Comparison of ENCODE assay signal across 16 cellular contexts in the genomic region with DNA sequence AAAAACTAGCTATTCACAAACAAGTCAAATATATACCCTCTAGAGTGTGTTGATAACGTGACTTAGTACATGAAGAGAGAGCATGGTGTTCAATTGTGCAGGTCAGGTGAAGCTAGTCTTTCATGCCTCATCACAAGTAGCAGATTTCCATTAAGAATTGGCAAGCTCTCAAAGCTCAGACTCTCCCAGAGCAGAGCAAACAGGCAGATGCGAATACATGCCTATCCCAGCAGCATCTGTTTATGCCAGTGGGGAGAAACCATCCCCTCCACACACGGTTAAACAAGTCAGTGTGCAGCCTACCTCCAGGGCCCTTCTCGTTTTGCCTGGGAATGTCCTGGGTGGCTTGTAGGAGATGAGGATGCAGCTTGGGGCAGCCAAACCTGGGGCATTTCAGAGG.
A peak's percentile ranks its signal among the peaks of the same experiment; 100 is the strongest.
DNase-seq lines count a peak whose midpoint lies in the region; ATAC-seq and TF ChIP-seq lines count a peak whose summit lies in the region.
"Had no signal": no experiment of that assay in that cellular context is flagged by ENCODE, and none has a peak within 500 bp of the region (broad histone marks: within the 10 kb centered on the region; RNA-seq: fewer than 3 reads in every experiment).

No MANE protein-coding gene starts in this region.

- intact Hi-C loops in CD14-positive monocyte (cut with micrococcal nuclease) = no loop called here

- H3K27me3 Mint-ChIP-seq in CD14-positive monocyte (ENCODE audit: low read depth in 3 of 3) = peaks cover 0 to 2% (median 0%) of the 10 kb centered on the region in 3 donors
- H3K27me3 Mint-ChIP-seq: activated CD4-positive, alpha-beta T cell treated with anti-CD3 and anti-CD28 coated beads for 36 hours; activated CD8-positive, alpha-beta memory T cell treated with anti-CD3 and anti-CD28 coated beads, Interleukin-2, amount 10 ng/mL, durations not matched to agents 7 days and 5 days; activated T-helper 17 cell treated with anti-CD3 and anti-CD28 coated beads, Interleukin-2, amount 50 U/mL, for 72 hours; CD4-positive, CD25-positive, alpha-beta regulatory T cell had no signal

- H3K4me3 Mint-ChIP-seq in CD14-positive monocyte = no peak overlapping the region
- H3K4me3 Mint-ChIP-seq: activated CD4-positive, alpha-beta T cell treated with anti-CD3 and anti-CD28 coated beads for 36 hours; activated CD8-positive, alpha-beta memory T cell treated with anti-CD3 and anti-CD28 coated beads, Interleukin-2, amount 10 ng/mL, durations not matched to agents 7 days and 5 days; activated T-helper 17 cell treated with anti-CD3 and anti-CD28 coated beads, Interleukin-2, amount 50 U/mL, for 72 hours; brain; CD4-positive, CD25-positive, alpha-beta regulatory T cell had no signal

- DNase-seq in DMS79 (lab: John Stamatoyannopoulos, UW) (peak; percentile 90), NCI-H187 (lab: John Stamatoyannopoulos, UW) (peak; percentile 30 to 58), NCI-H345 treated with DMSO at 0.1 percent for 48 hours (lab: John Stamatoyannopoulos, UW; ENCODE audit: unreplicated experiment) (peak; percentile 95), GM13976 (ENCODE audit: low spot score) (no peak), CD14-positive monocyte (ENCODE audit: low spot score) (no peak), HPDE6-E6E7 (ENCODE audit: extremely low spot score) (no peak)
- DNase-seq: activated CD4-positive, alpha-beta T cell treated with anti-CD3 and anti-CD28 coated beads for 36 hours; activated CD8-positive, alpha-beta memory T cell treated with anti-CD3 and anti-CD28 coated beads, Interleukin-2, amount 10 ng/mL, durations not matched to agents 7 days and 5 days; CD4-positive, CD25-positive, alpha-beta regulatory T cell; EL; left ventricle myocardium superior had no signal

- in situ Hi-C loops in GM13976 (cut with MboI; ENCODE audit: low sequenced_read_pairs, unreplicated experiment) = no loop called here

- peaks cover 0 to 2% (median 0%) of the 10 kb centered on the region in 7 donors for H3K9me3 Mint-ChIP-seq in CD14-positive monocyte
- H3K9me3 Mint-ChIP-seq: activated T-helper 17 cell treated with anti-CD3 and anti-CD28 coated beads, Interleukin-2, amount 50 U/mL, for 72 hours had no signal

- H3K4me1 Mint-ChIP-seq in CD14-positive monocyte = no peaks in the 10 kb centered on the region
- H3K4me1 Mint-ChIP-seq: activated CD4-positive, alpha-beta T cell treated with anti-CD3 and anti-CD28 coated beads for 36 hours; activated CD8-positive, alpha-beta memory T cell treated with anti-CD3 and anti-CD28 coated beads, Interleukin-2, amount 10 ng/mL, durations not matched to agents 7 days and 5 days; activated T-helper 17 cell treated with anti-CD3 and anti-CD28 coated beads, Interleukin-2, amount 50 U/mL, for 72 hours; brain; CD4-positive, CD25-positive, alpha-beta regulatory T cell had no signal

- H3K36me3 Mint-ChIP-seq in CD14-positive monocyte = no peaks in the 10 kb centered on the region
- H3K36me3 Mint-ChIP-seq: activated CD8-positive, alpha-beta memory T cell treated with anti-CD3 and anti-CD28 coated beads, Interleukin-2, amount 10 ng/mL, durations not matched to agents 7 days and 5 days; brain; CD4-positive, CD25-positive, alpha-beta regulatory T cell had no signal

- no peak overlapping the region for H3K27ac Mint-ChIP-seq in CD14-positive monocyte
- H3K27ac Mint-ChIP-seq: activated CD4-positive, alpha-beta T cell treated with anti-CD3 and anti-CD28 coated beads for 36 hours; activated CD8-positive, alpha-beta memory T cell treated with anti-CD3 and anti-CD28 coated beads, Interleukin-2, amount 10 ng/mL, durations not matched to agents 7 days and 5 days; activated T-helper 17 cell treated with anti-CD3 and anti-CD28 coated beads, Interleukin-2, amount 50 U/mL, for 72 hours; brain; CD4-positive, CD25-positive, alpha-beta regulatory T cell had no signal

- ATAC-seq in SK-N-SH treated with all-trans-retinoic acid at 6 μM for 48 hours (peak; percentile 60; the same call in 2 of the 3 replicates), HG03571 (IDR thresholded peaks at IDR 0.05; ENCODE audit: unreplicated experiment) (no peak)
- ATAC-seq: activated CD4-positive, alpha-beta T cell treated with anti-CD3 and anti-CD28 coated beads for 36 hours; activated CD8-positive, alpha-beta memory T cell treated with anti-CD3 and anti-CD28 coated beads, Interleukin-2, amount 10 ng/mL, durations not matched to agents 7 days and 5 days; activated T-helper 17 cell treated with anti-CD3 and anti-CD28 coated beads, Interleukin-2, amount 50 U/mL, for 72 hours; K562; left ventricle myocardium superior had no signal

- TF ChIP-seq CTCF in GM13976 (IDR thresholded peaks at IDR 0.05; ENCODE audit: borderline replicate concordance, control extremely low read depth, extremely low read depth, insufficient read depth, missing control alignments) = no peak
- TF ChIP-seq CTCF in CD14-positive monocyte (IDR thresholded peaks at IDR 0.05) = no peak

TF ChIP-seq in SK-N-SH treated with all-trans-retinoic acid at 6 μM for 48 hours, 23 proteins besides CTCF, POLR2A, EP300 and RAD21 (continues in another document):
- TF ChIP-seq ZNF565 (CRISPR knock-in tag; conservative IDR thresholded peaks at IDR 0.05; ENCODE audit: low read depth) = no peak
- no peak; the same call in 1 of the 2 replicates for TF ChIP-seq TCF4 (CRISPR knock-in tag; IDR thresholded peaks at IDR 0.05; ENCODE audit: borderline replicate concordance)
- no peak for TF ChIP-seq CSRNP3 (CRISPR knock-in tag; IDR thresholded peaks at IDR 0.05)
- no peak for TF ChIP-seq CSDC2 (CRISPR knock-in tag; IDR thresholded peaks at IDR 0.05)
- TF ChIP-seq, protein P1, sequence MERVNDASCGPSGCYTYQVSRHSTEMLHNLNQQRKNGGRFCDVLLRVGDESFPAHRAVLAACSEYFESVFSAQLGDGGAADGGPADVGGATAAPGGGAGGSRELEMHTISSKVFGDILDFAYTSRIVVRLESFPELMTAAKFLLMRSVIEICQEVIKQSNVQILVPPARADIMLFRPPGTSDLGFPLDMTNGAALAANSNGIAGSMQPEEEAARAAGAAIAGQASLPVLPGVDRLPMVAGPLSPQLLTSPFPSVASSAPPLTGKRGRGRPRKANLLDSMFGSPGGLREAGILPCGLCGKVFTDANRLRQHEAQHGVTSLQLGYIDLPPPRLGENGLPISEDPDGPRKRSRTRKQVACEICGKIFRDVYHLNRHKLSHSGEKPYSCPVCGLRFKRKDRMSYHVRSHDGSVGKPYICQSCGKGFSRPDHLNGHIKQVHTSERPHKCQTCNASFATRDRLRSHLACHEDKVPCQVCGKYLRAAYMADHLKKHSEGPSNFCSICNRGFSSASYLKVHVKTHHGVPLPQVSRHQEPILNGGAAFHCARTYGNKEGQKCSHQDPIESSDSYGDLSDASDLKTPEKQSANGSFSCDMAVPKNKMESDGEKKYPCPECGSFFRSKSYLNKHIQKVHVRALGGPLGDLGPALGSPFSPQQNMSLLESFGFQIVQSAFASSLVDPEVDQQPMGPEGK (CRISPR knock-in tag; IDR thresholded peaks at IDR 0.05; ENCODE audit: borderline replicate concordance) = no peak
- TF ChIP-seq ZC3H10 (CRISPR knock-in tag; IDR thresholded peaks at IDR 0.05) = no peak
- TF ChIP-seq GLIS3 (CRISPR knock-in tag; IDR thresholded peaks at IDR 0.05) = no peak
- no peak for TF ChIP-seq ARNTL (CRISPR knock-in tag; IDR thresholded peaks at IDR 0.05; ENCODE audit: borderline replicate concordance, low read depth)
- TF ChIP-seq PPARA (CRISPR knock-in tag; IDR thresholded peaks at IDR 0.05; ENCODE audit: borderline replicate concordance) = no peak
- TF ChIP-seq CREB5 (CRISPR knock-in tag; IDR thresholded peaks at IDR 0.05; ENCODE audit: low read depth) = no peak
- TF ChIP-seq ZNF8 (CRISPR knock-in tag; IDR thresholded peaks at IDR 0.05) = no peak
- TF ChIP-seq ZNF70 (CRISPR knock-in tag; IDR thresholded peaks at IDR 0.05) = no peak
- TF ChIP-seq, protein P2, sequence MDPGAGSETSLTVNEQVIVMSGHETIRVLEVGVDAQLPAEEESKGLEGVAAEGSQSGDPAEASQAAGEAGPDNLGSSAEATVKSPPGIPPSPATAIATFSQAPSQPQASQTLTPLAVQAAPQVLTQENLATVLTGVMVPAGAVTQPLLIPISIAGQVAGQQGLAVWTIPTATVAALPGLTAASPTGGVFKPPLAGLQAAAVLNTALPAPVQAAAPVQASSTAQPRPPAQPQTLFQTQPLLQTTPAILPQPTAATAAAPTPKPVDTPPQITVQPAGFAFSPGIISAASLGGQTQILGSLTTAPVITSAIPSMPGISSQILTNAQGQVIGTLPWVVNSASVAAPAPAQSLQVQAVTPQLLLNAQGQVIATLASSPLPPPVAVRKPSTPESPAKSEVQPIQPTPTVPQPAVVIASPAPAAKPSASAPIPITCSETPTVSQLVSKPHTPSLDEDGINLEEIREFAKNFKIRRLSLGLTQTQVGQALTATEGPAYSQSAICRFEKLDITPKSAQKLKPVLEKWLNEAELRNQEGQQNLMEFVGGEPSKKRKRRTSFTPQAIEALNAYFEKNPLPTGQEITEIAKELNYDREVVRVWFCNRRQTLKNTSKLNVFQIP (CRISPR knock-in tag; IDR thresholded peaks at IDR 0.05; ENCODE audit: borderline replicate concordance, low read depth) = no peak
- no peak for TF ChIP-seq ZFP3 (CRISPR knock-in tag; IDR thresholded peaks at IDR 0.05)
- TF ChIP-seq BACH2 (CRISPR knock-in tag; IDR thresholded peaks at IDR 0.05; ENCODE audit: borderline replicate concordance) = no peak

Comparison
In these comparisons a context has a peak if more than half of its experiments do, and no peak if none do; other contexts are left out.
1. DNase-seq: peak in DMS79 (single experiment), NCI-H187 (2 of 2) and NCI-H345 treated with DMSO at 0.1 percent for 48 hours (single experiment); none in GM13976 (single experiment), CD14-positive monocyte (single experiment) and HPDE6-E6E7 (single experiment).